Comparison of ENCODE assay signal across 13 cellular contexts in genomic region chr1:44630116-44630515, GRCh38. TPM values are rescaled to one million over a fixed set of nuclear protein-coding genes. Genes with fewer than 3 reads are reported as not detected.
DNase-seq lines count a peak whose midpoint lies in the region; ATAC-seq, FAIRE-seq and TF ChIP-seq lines count a peak whose summit lies in the region.
"Had no signal": no experiment of that assay in that cellular context is flagged by ENCODE, and none has a peak within 500 bp of the region (broad histone marks: within the 10 kb centered on the region; RNA-seq: fewer than 3 reads in every experiment).

No MANE protein-coding gene starts in this region.

- intact Hi-C loops in dendritic cell treated with granulocyte-macrophage colony-stimulating factor and Interleukin-4, amounts not matched to agents 40 ng/mL and 50 ng/mL, for 4 days (cut with micrococcal nuclease): no loop called here

- no peak for TF ChIP-seq CTCF in osteocyte (IDR thresholded peaks at IDR 0.05)

- peak overlapping the region; percentile 99 for H3K27ac Mint-ChIP-seq in activated CD4-positive, alpha-beta T cell treated with anti-CD3 and anti-CD28 coated beads, Interleukin-2, amount 10 ng/mL, durations not matched to agents 7 days and 5 days
- peak overlapping the region; percentile 97 for H3K27ac Mint-ChIP-seq in dendritic cell treated with granulocyte-macrophage colony-stimulating factor and Interleukin-4, amounts not matched to agents 40 ng/mL and 50 ng/mL, for 4 days
- peak overlapping the region; percentile 97 for H3K27ac Mint-ChIP-seq in osteocyte (ENCODE audit: unreplicated experiment)

- CTCF ChIA-PET in activated CD4-positive, alpha-beta T cell treated with anti-CD3 and anti-CD28 coated beads, Interleukin-2, amount 10 ng/mL, durations not matched to agents 7 days and 5 days (lab: Charles Lee): interaction anchor here (11.0 kb wide), 1 partner anchor 21 kb away, joined by 72 read pairs; no protein-coding TSS in a partner anchor

- peaks cover 15% of the 10 kb centered on the region for H3K36me3 Mint-ChIP-seq in activated CD4-positive, alpha-beta T cell treated with anti-CD3 and anti-CD28 coated beads, Interleukin-2, amount 10 ng/mL, durations not matched to agents 7 days and 5 days (ENCODE audit: low read depth)
- H3K36me3 Mint-ChIP-seq in dendritic cell treated with granulocyte-macrophage colony-stimulating factor and Interleukin-4, amounts not matched to agents 40 ng/mL and 50 ng/mL, for 4 days (ENCODE audit: low read depth): peaks cover 28% of the 10 kb centered on the region
- H3K36me3 Mint-ChIP-seq in osteocyte (ENCODE audit: unreplicated experiment): peaks cover 11% of the 10 kb centered on the region

- peak; percentile 31 for FAIRE-seq in RCC 7860 (lab: Jason Lieb, UNC)
- FAIRE-seq in frontal cortex (lab: Jason Lieb, UNC): no peak
- FAIRE-seq: small intestine had no signal

- H3K4me3 Mint-ChIP-seq in activated CD4-positive, alpha-beta T cell treated with anti-CD3 and anti-CD28 coated beads, Interleukin-2, amount 10 ng/mL, durations not matched to agents 7 days and 5 days: peak overlapping the region; percentile 89
- no peak overlapping the region for H3K4me3 Mint-ChIP-seq in dendritic cell treated with granulocyte-macrophage colony-stimulating factor and Interleukin-4, amounts not matched to agents 40 ng/mL and 50 ng/mL, for 4 days
- peak overlapping the region; percentile 81 for H3K4me3 Mint-ChIP-seq in osteocyte (ENCODE audit: unreplicated experiment)

- DNase-seq in activated CD4-positive, alpha-beta T cell treated with anti-CD3 and anti-CD28 coated beads, Interleukin-2, amount 10 ng/mL, durations not matched to agents 7 days and 5 days: no peak
- no peak for DNase-seq in activated CD4-positive, alpha-beta T cell treated with anti-CD3 and anti-CD28 coated beads, Interleukin-2, amount 50 U/mL, for 1 hour
- DNase-seq in RCC 7860 (ENCODE audit: low spot score) (peak; percentile 86), osteocyte (ENCODE audit: extremely low spot score, unreplicated experiment) (no peak), frontal cortex (ENCODE audit: low spot score in 2 of 2) (no peak), DMS53 (lab: John Stamatoyannopoulos, UW) (no peak)
- DNase-seq: erythroblast, H7, NCI-H146, small intestine, upper lobe of right lung had no signal

- no peaks in the 10 kb centered on the region for H3K27me3 Mint-ChIP-seq in activated CD4-positive, alpha-beta T cell treated with anti-CD3 and anti-CD28 coated beads, Interleukin-2, amount 10 ng/mL, durations not matched to agents 7 days and 5 days
- H3K27me3 Mint-ChIP-seq in dendritic cell treated with granulocyte-macrophage colony-stimulating factor and Interleukin-4, amounts not matched to agents 40 ng/mL and 50 ng/mL, for 4 days: no peaks in the 10 kb centered on the region
- no peaks in the 10 kb centered on the region for H3K27me3 Mint-ChIP-seq in osteocyte (ENCODE audit: unreplicated experiment)

- ATAC-seq in HG02970 (IDR thresholded peaks at IDR 0.05; ENCODE audit: low FRiP score, unreplicated experiment): no peak
- ATAC-seq: upper lobe of right lung had no signal

- POLR2A ChIA-PET in activated CD4-positive, alpha-beta T cell treated with anti-CD3 and anti-CD28 coated beads, Interleukin-2, amount 10 ng/mL, durations not matched to agents 7 days and 5 days (lab: Charles Lee): interaction anchor here (1.8 kb wide), 1 partner anchor 44 kb away, joined by 5 read pairs; the partner anchor contains the start of genes ARMH1 and TMEM53

- H3K9me3 Mint-ChIP-seq in activated CD4-positive, alpha-beta T cell treated with anti-CD3 and anti-CD28 coated beads, Interleukin-2, amount 10 ng/mL, durations not matched to agents 7 days and 5 days: peaks cover 3% of the 10 kb centered on the region
- H3K9me3 Mint-ChIP-seq in dendritic cell treated with granulocyte-macrophage colony-stimulating factor and Interleukin-4, amounts not matched to agents 40 ng/mL and 50 ng/mL, for 4 days: no peaks in the 10 kb centered on the region
- no peaks in the 10 kb centered on the region for H3K9me3 Mint-ChIP-seq in osteocyte (ENCODE audit: unreplicated experiment)

- peaks cover 37% of the 10 kb centered on the region for H3K4me1 Mint-ChIP-seq in activated CD4-positive, alpha-beta T cell treated with anti-CD3 and anti-CD28 coated beads, Interleukin-2, amount 10 ng/mL, durations not matched to agents 7 days and 5 days
- H3K4me1 Mint-ChIP-seq in dendritic cell treated with granulocyte-macrophage colony-stimulating factor and Interleukin-4, amounts not matched to agents 40 ng/mL and 50 ng/mL, for 4 days (ENCODE audit: low read depth): peaks cover 38% of the 10 kb centered on the region
- peaks cover 21% of the 10 kb centered on the region for H3K4me1 Mint-ChIP-seq in osteocyte (ENCODE audit: unreplicated experiment)

RNA-seq across cellular contexts. Expression of gene TMEM53, which starts 44.2 kb away (rescaled TPM):
- 1 to 10 TPM; 3.0 to 3.5 TPM for total RNA-seq in activated CD4-positive, alpha-beta T cell treated with anti-CD3 and anti-CD28 coated beads, Interleukin-2, amount 10 ng/mL, durations not matched to agents 7 days and 5 days
- total RNA-seq in osteocyte: 6.6 and 7.6 TPM in 2 replicates
- 4.9 TPM for total RNA-seq in frontal cortex

RNA-seq across cellular contexts. Expression of gene ARMH1, which starts 44.4 kb away (rescaled TPM):
- total RNA-seq in activated CD4-positive, alpha-beta T cell treated with anti-CD3 and anti-CD28 coated beads, Interleukin-2, amount 10 ng/mL, durations not matched to agents 7 days and 5 days: 10 to 100 TPM; 47.4 to 50.7 TPM
- 2.7 and 3.0 TPM in 2 replicates for total RNA-seq in osteocyte
- 4.5 TPM for total RNA-seq in frontal cortex
